Comparison of ENCODE assay signal across 1 cellular context in the genomic region with DNA sequence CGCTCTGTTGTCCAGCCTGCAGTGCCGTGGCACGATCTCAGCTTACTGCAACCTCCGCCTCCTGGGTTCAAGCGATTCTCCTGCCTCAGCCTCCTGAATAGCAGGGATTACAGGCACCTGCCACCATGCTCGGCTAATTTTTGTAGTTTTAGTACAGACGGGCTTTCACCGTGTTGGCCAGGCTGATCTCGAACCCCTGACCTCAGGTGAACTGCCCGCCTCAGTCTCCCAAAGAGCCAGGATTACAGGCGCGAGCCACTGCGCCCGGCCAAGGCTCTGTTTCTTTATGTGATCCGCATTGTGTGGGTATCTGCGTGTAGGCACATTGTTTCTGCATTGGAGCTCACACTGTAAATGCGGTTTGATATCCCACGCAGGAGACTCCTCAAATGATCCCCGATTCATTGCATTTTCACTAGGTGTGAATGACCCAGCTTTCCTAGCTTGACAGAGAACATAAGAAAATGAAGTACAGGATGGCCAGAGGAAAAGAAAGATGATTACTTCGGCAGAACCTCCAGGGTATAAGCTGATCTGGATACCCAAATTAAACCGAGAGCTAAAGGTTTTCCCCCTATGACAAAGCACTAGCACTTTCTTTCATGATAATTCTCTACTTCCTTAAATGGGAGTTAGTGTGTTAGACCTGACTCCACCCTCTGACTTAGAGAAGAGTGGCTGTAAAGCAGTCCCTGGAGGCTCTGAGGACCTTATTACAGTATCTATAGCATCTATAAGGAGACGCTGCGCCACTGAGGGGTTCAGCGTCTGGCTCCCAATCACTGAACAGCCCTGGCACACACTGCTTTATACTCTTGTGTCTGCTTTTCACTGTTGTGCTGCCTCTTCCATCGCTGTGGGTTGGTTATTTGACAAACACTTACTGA.
TF ChIP-seq lines count a peak whose summit lies in the region.

No MANE protein-coding gene starts in this region.

TF ChIP-seq in GM12878, 131 proteins besides CTCF, POLR2A, EP300 and RAD21 (continues in another document):
- no peak for TF ChIP-seq FOXM1 (IDR thresholded peaks at IDR 0.05; ENCODE audit: low read depth, low read length)
- no peak; the same call in 1 of the 2 replicates for TF ChIP-seq CREM (IDR thresholded peaks at IDR 0.05; ENCODE audit: low read depth)
- TF ChIP-seq WRNIP1 (IDR thresholded peaks at IDR 0.05; ENCODE audit: borderline replicate concordance, low read depth, low read length), result no peak
- TF ChIP-seq EZH2 (IDR thresholded peaks at IDR 0.05; ENCODE audit: borderline replicate concordance, control insufficient read depth, low read depth, low read length), result no peak
- no peak for TF ChIP-seq STAT3 (IDR thresholded peaks at IDR 0.05; ENCODE audit: low read depth, low read length)
- no peak for TF ChIP-seq RELA (IDR thresholded peaks at IDR 0.05; ENCODE audit: borderline replicate concordance, partially characterized antibody)
- no peak for TF ChIP-seq RFX5 (IDR thresholded peaks at IDR 0.05; ENCODE audit: low read depth, low read length)
- no peak for TF ChIP-seq CHD4 (IDR thresholded peaks at IDR 0.05)
- TF ChIP-seq RCOR1 (conservative IDR thresholded peaks at IDR 0.05; ENCODE audit: low read depth, low read length), result no peak
- TF ChIP-seq NR2C2 (IDR thresholded peaks at IDR 0.05; ENCODE audit: borderline replicate concordance, control insufficient read depth, insufficient read length, low read depth), result no peak
- no peak for TF ChIP-seq TBL1XR1 (IDR thresholded peaks at IDR 0.05; ENCODE audit: low read depth, low read length)
- TF ChIP-seq, protein P1, sequence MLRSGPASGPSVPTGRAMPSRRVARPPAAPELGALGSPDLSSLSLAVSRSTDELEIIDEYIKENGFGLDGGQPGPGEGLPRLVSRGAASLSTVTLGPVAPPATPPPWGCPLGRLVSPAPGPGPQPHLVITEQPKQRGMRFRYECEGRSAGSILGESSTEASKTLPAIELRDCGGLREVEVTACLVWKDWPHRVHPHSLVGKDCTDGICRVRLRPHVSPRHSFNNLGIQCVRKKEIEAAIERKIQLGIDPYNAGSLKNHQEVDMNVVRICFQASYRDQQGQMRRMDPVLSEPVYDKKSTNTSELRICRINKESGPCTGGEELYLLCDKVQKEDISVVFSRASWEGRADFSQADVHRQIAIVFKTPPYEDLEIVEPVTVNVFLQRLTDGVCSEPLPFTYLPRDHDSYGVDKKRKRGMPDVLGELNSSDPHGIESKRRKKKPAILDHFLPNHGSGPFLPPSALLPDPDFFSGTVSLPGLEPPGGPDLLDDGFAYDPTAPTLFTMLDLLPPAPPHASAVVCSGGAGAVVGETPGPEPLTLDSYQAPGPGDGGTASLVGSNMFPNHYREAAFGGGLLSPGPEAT (IDR thresholded peaks at IDR 0.05; ENCODE audit: low read depth), result peak; percentile 61
- TF ChIP-seq CBX5 (IDR thresholded peaks at IDR 0.05; ENCODE audit: low read depth), result no peak
- TF ChIP-seq PAX5 (IDR thresholded peaks at IDR 0.05; ENCODE audit: borderline replicate concordance, low read depth, low read length), result no peak
- TF ChIP-seq, protein P2, sequence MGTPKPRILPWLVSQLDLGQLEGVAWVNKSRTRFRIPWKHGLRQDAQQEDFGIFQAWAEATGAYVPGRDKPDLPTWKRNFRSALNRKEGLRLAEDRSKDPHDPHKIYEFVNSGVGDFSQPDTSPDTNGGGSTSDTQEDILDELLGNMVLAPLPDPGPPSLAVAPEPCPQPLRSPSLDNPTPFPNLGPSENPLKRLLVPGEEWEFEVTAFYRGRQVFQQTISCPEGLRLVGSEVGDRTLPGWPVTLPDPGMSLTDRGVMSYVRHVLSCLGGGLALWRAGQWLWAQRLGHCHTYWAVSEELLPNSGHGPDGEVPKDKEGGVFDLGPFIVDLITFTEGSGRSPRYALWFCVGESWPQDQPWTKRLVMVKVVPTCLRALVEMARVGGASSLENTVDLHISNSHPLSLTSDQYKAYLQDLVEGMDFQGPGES (IDR thresholded peaks at IDR 0.05), result no peak
- no peak for TF ChIP-seq CBX3 (IDR thresholded peaks at IDR 0.05; ENCODE audit: borderline replicate concordance, low read depth)
- TF ChIP-seq SPI1 (IDR thresholded peaks at IDR 0.05; ENCODE audit: borderline replicate concordance, insufficient read depth, low read depth, low read length), result peak; percentile 28; the same call in 1 of the 2 replicates
- TF ChIP-seq, protein P3, sequence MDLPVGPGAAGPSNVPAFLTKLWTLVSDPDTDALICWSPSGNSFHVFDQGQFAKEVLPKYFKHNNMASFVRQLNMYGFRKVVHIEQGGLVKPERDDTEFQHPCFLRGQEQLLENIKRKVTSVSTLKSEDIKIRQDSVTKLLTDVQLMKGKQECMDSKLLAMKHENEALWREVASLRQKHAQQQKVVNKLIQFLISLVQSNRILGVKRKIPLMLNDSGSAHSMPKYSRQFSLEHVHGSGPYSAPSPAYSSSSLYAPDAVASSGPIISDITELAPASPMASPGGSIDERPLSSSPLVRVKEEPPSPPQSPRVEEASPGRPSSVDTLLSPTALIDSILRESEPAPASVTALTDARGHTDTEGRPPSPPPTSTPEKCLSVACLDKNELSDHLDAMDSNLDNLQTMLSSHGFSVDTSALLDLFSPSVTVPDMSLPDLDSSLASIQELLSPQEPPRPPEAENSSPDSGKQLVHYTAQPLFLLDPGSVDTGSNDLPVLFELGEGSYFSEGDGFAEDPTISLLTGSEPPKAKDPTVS (IDR thresholded peaks at IDR 0.05; ENCODE audit: low read depth, low read length), result no peak
- no peak for TF ChIP-seq PAX8 (IDR thresholded peaks at IDR 0.05)
- TF ChIP-seq NRF1 (conservative IDR thresholded peaks at IDR 0.05; ENCODE audit: low read depth, low read length), result no peak
- TF ChIP-seq, protein P4, sequence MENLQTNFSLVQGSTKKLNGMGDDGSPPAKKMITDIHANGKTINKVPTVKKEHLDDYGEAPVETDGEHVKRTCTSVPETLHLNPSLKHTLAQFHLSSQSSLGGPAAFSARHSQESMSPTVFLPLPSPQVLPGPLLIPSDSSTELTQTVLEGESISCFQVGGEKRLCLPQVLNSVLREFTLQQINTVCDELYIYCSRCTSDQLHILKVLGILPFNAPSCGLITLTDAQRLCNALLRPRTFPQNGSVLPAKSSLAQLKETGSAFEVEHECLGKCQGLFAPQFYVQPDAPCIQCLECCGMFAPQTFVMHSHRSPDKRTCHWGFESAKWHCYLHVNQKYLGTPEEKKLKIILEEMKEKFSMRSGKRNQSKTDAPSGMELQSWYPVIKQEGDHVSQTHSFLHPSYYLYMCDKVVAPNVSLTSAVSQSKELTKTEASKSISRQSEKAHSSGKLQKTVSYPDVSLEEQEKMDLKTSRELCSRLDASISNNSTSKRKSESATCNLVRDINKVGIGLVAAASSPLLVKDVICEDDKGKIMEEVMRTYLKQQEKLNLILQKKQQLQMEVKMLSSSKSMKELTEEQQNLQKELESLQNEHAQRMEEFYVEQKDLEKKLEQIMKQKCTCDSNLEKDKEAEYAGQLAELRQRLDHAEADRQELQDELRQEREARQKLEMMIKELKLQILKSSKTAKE (IDR thresholded peaks at IDR 0.05; ENCODE audit: low read depth, poor library complexity, severe bottlenecking), result peak; percentile 72
- TF ChIP-seq, protein P5, sequence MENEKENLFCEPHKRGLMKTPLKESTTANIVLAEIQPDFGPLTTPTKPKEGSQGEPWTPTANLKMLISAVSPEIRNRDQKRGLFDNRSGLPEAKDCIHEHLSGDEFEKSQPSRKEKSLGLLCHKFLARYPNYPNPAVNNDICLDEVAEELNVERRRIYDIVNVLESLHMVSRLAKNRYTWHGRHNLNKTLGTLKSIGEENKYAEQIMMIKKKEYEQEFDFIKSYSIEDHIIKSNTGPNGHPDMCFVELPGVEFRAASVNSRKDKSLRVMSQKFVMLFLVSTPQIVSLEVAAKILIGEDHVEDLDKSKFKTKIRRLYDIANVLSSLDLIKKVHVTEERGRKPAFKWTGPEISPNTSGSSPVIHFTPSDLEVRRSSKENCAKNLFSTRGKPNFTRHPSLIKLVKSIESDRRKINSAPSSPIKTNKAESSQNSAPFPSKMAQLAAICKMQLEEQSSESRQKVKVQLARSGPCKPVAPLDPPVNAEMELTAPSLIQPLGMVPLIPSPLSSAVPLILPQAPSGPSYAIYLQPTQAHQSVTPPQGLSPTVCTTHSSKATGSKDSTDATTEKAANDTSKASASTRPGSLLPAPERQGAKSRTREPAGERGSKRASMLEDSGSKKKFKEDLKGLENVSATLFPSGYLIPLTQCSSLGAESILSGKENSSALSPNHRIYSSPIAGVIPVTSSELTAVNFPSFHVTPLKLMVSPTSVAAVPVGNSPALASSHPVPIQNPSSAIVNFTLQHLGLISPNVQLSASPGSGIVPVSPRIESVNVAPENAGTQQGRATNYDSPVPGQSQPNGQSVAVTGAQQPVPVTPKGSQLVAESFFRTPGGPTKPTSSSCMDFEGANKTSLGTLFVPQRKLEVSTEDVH (IDR thresholded peaks at IDR 0.05; ENCODE audit: low read depth, partially characterized antibody), result no peak
- TF ChIP-seq SRF (IDR thresholded peaks at IDR 0.05; ENCODE audit: low read depth in 2 of 2, low read length in 2 of 2), result peak; percentile 47 to 94; a peak in 2 of 4 replicates
- no peak for TF ChIP-seq EED (IDR thresholded peaks at IDR 0.05; ENCODE audit: low read depth)
- peak; percentile 71; the same call in 1 of the 2 replicates for TF ChIP-seq ZNF207 (IDR thresholded peaks at IDR 0.05; ENCODE audit: borderline replicate concordance)
- no peak for TF ChIP-seq DPF2 (IDR thresholded peaks at IDR 0.05)
- TF ChIP-seq, protein P6, sequence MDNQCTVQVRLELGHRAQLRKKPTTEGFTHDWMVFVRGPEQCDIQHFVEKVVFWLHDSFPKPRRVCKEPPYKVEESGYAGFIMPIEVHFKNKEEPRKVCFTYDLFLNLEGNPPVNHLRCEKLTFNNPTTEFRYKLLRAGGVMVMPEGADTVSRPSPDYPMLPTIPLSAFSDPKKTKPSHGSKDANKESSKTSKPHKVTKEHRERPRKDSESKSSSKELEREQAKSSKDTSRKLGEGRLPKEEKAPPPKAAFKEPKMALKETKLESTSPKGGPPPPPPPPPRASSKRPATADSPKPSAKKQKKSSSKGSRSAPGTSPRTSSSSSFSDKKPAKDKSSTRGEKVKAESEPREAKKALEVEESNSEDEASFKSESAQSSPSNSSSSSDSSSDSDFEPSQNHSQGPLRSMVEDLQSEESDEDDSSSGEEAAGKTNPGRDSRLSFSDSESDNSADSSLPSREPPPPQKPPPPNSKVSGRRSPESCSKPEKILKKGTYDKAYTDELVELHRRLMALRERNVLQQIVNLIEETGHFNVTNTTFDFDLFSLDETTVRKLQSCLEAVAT (IDR thresholded peaks at IDR 0.05), result peak; percentile 59; the same call in 1 of the 2 replicates
- TF ChIP-seq GATAD2B (conservative IDR thresholded peaks at IDR 0.05; ENCODE audit: low read depth), result no peak
- TF ChIP-seq HDGF (IDR thresholded peaks at IDR 0.05), result 0 out of 2 replicates have a peak, but pooled peaks have one; percentile 31
- no peak for TF ChIP-seq MXI1 (IDR thresholded peaks at IDR 0.05; ENCODE audit: low read depth, low read length)
- TF ChIP-seq YBX1 (IDR thresholded peaks at IDR 0.05), result no peak
- TF ChIP-seq IKZF1 (conservative IDR thresholded peaks at IDR 0.05), result no peak; the same call in 1 of the 2 replicates
- TF ChIP-seq KLF5 (IDR thresholded peaks at IDR 0.05; ENCODE audit: partially characterized antibody), result no peak
- peak; percentile 17; the same call in 1 of the 2 replicates for TF ChIP-seq SMARCA5 (IDR thresholded peaks at IDR 0.05)
- TF ChIP-seq, protein P7, sequence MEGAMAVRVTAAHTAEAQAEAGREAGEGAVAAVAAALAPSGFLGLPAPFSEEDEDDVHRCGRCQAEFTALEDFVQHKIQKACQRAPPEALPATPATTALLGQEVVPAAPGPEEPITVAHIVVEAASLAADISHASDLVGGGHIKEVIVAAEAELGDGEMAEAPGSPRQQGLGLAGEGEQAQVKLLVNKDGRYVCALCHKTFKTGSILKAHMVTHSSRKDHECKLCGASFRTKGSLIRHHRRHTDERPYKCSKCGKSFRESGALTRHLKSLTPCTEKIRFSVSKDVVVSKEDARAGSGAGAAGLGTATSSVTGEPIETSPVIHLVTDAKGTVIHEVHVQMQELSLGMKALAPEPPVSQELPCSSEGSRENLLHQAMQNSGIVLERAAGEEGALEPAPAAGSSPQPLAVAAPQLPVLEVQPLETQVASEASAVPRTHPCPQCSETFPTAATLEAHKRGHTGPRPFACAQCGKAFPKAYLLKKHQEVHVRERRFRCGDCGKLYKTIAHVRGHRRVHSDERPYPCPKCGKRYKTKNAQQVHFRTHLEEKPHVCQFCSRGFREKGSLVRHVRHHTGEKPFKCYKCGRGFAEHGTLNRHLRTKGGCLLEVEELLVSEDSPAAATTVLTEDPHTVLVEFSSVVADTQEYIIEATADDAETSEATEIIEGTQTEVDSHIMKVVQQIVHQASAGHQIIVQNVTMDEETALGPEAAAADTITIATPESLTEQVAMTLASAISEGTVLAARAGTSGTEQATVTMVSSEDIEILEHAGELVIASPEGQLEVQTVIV (IDR thresholded peaks at IDR 0.05; ENCODE audit: borderline replicate concordance, partially characterized antibody), result no peak
- TF ChIP-seq IKZF2 (IDR thresholded peaks at IDR 0.05), result peak; percentile 49 to 57
- TF ChIP-seq CHD2 (IDR thresholded peaks at IDR 0.05; ENCODE audit: borderline replicate concordance, low read depth, low read length), result no peak
- TF ChIP-seq ZNF384 (IDR thresholded peaks at IDR 0.05; ENCODE audit: borderline replicate concordance, low read depth, low read length), result no peak
- TF ChIP-seq, protein P8, sequence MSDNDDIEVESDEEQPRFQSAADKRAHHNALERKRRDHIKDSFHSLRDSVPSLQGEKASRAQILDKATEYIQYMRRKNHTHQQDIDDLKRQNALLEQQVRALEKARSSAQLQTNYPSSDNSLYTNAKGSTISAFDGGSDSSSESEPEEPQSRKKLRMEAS (IDR thresholded peaks at IDR 0.05; ENCODE audit: low read depth, low read length), result no peak
- no peak; the same call in 1 of the 2 replicates for TF ChIP-seq CBFB (IDR thresholded peaks at IDR 0.05; ENCODE audit: low read depth)
- TF ChIP-seq FOS (IDR thresholded peaks at IDR 0.05; ENCODE audit: borderline replicate concordance, extremely low read depth, insufficient read length), result no peak
- no peak for TF ChIP-seq HDAC2 (IDR thresholded peaks at IDR 0.05)
- no peak for TF ChIP-seq ZNF274 (IDR thresholded peaks at IDR 0.05; ENCODE audit: insufficient read depth, insufficient read length)
- TF ChIP-seq, protein P9, sequence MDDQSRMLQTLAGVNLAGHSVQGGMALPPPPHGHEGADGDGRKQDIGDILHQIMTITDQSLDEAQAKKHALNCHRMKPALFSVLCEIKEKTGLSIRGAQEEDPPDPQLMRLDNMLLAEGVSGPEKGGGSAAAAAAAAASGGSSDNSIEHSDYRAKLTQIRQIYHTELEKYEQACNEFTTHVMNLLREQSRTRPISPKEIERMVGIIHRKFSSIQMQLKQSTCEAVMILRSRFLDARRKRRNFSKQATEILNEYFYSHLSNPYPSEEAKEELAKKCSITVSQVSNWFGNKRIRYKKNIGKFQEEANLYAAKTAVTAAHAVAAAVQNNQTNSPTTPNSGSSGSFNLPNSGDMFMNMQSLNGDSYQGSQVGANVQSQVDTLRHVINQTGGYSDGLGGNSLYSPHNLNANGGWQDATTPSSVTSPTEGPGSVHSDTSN (IDR thresholded peaks at IDR 0.05; ENCODE audit: insufficient replicate concordance, low read depth, low read length), result no peak
- no peak for TF ChIP-seq BHLHE40 (IDR thresholded peaks at IDR 0.05; ENCODE audit: borderline replicate concordance in 1 of 2, low read depth in 2 of 2, low read length in 1 of 2)
- peak; percentile 89 for TF ChIP-seq POLR2AphosphoS5 (IDR thresholded peaks at IDR 0.05; ENCODE audit: low read length)
- TF ChIP-seq HDAC6 (IDR thresholded peaks at IDR 0.05; ENCODE audit: unreplicated experiment), result no peak
- no peak for TF ChIP-seq NR2C1 (IDR thresholded peaks at IDR 0.05)
- TF ChIP-seq MTA2 (IDR thresholded peaks at IDR 0.05; ENCODE audit: low read depth), result no peak; the same call in 1 of the 2 replicates
- TF ChIP-seq BCL11A (IDR thresholded peaks at IDR 0.05; ENCODE audit: low read depth, low read length), result no peak
- TF ChIP-seq BACH1 (IDR thresholded peaks at IDR 0.05; ENCODE audit: borderline replicate concordance), result no peak; the same call in 1 of the 2 replicates
